Comparison of ENCODE assay signal across 8 cellular contexts in the genomic region with DNA sequence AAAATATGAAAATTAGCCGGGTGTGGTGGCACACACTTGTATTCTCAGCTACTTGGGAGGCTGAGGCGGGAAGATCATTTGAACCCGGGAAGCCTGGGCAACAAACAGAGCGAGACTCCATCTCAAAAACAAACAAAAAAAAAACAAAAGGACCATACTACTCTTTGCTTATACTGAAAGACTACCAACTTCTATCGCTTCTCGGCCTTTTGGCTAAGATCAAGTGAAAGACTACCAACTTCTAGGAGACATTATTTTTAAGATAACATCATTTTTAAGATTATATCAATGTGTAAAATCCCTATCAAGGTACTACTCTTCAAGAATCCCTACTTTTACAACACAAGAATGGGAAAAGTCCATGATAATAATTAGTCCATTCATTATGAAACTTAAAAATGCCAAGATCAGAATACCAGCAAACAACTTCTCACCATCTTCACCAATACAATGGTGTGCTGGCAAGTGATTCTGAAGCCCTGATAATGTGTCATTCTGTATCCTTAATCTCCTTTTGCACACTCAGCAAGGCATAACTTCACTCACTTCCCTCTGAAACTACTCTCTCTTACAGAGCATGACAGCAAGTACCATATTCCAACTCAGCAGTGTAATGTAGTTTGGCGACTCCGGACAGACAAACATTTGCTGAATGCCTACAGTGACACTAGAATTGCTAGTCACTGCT. TPM values are rescaled to one million over a fixed set of nuclear protein-coding genes. Genes with fewer than 3 reads are reported as not detected.
A peak's percentile ranks its signal among the peaks of the same experiment; 100 is the strongest.
DNase-seq lines count a peak whose midpoint lies in the region; ATAC-seq, FAIRE-seq and TF ChIP-seq lines count a peak whose summit lies in the region.

No MANE protein-coding gene starts in this region.

- H3K18ac ChIP-seq in mesendoderm (ENCODE audit: low read length), result no peak overlapping the region

- no peak overlapping the region for H3K4ac ChIP-seq in mesendoderm (ENCODE audit: low read depth, low read length)

- ATAC-seq in K562 (0 out of 3 replicates have a peak, but pooled peaks have one; percentile 2), GM18870 (IDR thresholded peaks at IDR 0.05; ENCODE audit: unreplicated experiment) (no peak)

- POLR2A ChIA-PET in K562 (lab: Yijun Ruan, JAX), result interaction anchor here (0.6 to 9.6 kb wide), 9 partner anchors 13 to 77 kb away, joined by 3 to 132 read pairs (median 6); partner anchors contain the start of gene KHDRBS1

- H3K9ac ChIP-seq in Karpas-422 (ENCODE audit: low read length) (peak overlapping the region; percentile 96), K562 (ENCODE audit: insufficient read depth in 1 of 2, low read depth in 2 of 2, low read length in 2 of 2) (peak overlapping the region; percentile 40 to 96; a peak in 3 of 4 replicates), mesendoderm (ENCODE audit: low read length) (peak overlapping the region; percentile 90)

- CTCF ChIA-PET in K562 (lab: Yijun Ruan, JAX; ENCODE audit: low intra/inter-chr PET ratio), result interaction anchor here (4.1 kb wide), 1 partner anchor 28 kb away, joined by 28 read pairs; no protein-coding TSS in a partner anchor

- H3K9me3 ChIP-seq in BE2C (no peaks in the 10 kb centered on the region), Karpas-422 (ENCODE audit: low read length) (no peaks in the 10 kb centered on the region), K562 (replicated peaks; ENCODE audit: control insufficient read depth, insufficient read depth, low read depth, low read length) (no peaks in the 10 kb centered on the region)

- in situ Hi-C loops in K562 (cut with MboI), result no loop called here

- intact Hi-C loops in K562 (cut with micrococcal nuclease), result loop anchor here (5.0 kb wide), 2 partner anchors 86 to 119 kb away; partner anchors contain the start of gene SPOCD1

- no peak overlapping the region for H2BK120ac ChIP-seq in mesendoderm (ENCODE audit: low read depth, low read length)

- 8% methylated on average over 8 of the region's 8 CpGs for WGBS in K562 (ENCODE audit: insufficient coverage, low coverage, missing lambda C conversion rate)
- WGBS in mesendoderm (ENCODE audit: extremely low coverage, insufficient coverage, low lambda C conversion rate), result no CpG with 5 or more reads among the region's 8 CpGs

- no TSS peak for BruUV-seq in K562 (replicated peaks; lab: Mats Ljungman, UMichigan)

- no peaks in the 10 kb centered on the region for H3K79me1 ChIP-seq in mesendoderm (ENCODE audit: low read length)

- H2AFZ ChIP-seq in Karpas-422 (ENCODE audit: low read length) (no peak overlapping the region), K562 (ENCODE audit: low read depth, low read length) (no peak overlapping the region)

- H3K36me3 ChIP-seq in BE2C (no peaks in the 10 kb centered on the region), Karpas-422 (ENCODE audit: insufficient read depth, low read length) (no peaks in the 10 kb centered on the region), K562 (ENCODE audit: control insufficient read depth, insufficient read depth, low read length) (peaks cover 33% of the 10 kb centered on the region), mesendoderm (ENCODE audit: control insufficient read depth, insufficient read depth, low read length) (no peaks in the 10 kb centered on the region)

- no peaks in the 10 kb centered on the region for H3K9me2 ChIP-seq in Karpas-422 (replicated peaks; ENCODE audit: insufficient read depth, low read length)

- TF ChIP-seq RAD21 in K562 (CRISPR knock-in tag; conservative IDR thresholded peaks at IDR 0.05 in 1 of 2, IDR thresholded peaks at IDR 0.05 in 1 of 2), result peak in 1 of 2 experiments; percentile 5; a peak in 1 of 4 replicates

- FAIRE-seq in K562 (lab: Jason Lieb, UNC), result no peak

- peaks cover 56% of the 10 kb centered on the region for H4K20me1 ChIP-seq in Karpas-422 (ENCODE audit: insufficient read depth, low read depth, low read length)
- H4K20me1 ChIP-seq in K562 (replicated peaks; ENCODE audit: control insufficient read depth, insufficient read depth, low read length), result peaks cover 60% of the 10 kb centered on the region

- peaks cover 64% of the 10 kb centered on the region for H3K79me2 ChIP-seq in Karpas-422 (ENCODE audit: low read length)
- peaks cover 73% of the 10 kb centered on the region for H3K79me2 ChIP-seq in K562 (ENCODE audit: control insufficient read depth, insufficient read depth, low read length)
- peaks cover 55% of the 10 kb centered on the region for H3K79me2 ChIP-seq in mesendoderm (ENCODE audit: control insufficient read depth, insufficient read depth, low read length)

- no peaks in the 10 kb centered on the region for H3K9me1 ChIP-seq in K562 (ENCODE audit: control insufficient read depth, insufficient read depth, low read length)

- no peak overlapping the region for H4K8ac ChIP-seq in mesendoderm (ENCODE audit: low read depth, low read length)

- TF ChIP-seq EP300 in K562 (IDR thresholded peaks at IDR 0.05; ENCODE audit: low read length), result no peak

- H4K5ac ChIP-seq in mesendoderm (ENCODE audit: low read length), result no peak overlapping the region

- H3K27ac ChIP-seq in Karpas-422 (ENCODE audit: low read length), result peak overlapping the region; percentile 83
- peak overlapping the region; percentile 94 for H3K27ac ChIP-seq in K562 (ENCODE audit: extremely low read depth, low read depth, low read length)
- H3K27ac ChIP-seq in mesendoderm (ENCODE audit: low read depth, low read length), result no peak overlapping the region

- no peak for DNase-seq in BE2C
- peak; percentile 79 for DNase-seq in Karpas-422
- peak in 1 of 4 experiments; percentile 57 for DNase-seq in K562 (ENCODE audit: extremely low read depth in 1 of 4, low spot score in 3 of 4)
- no peak for DNase-seq in mesendoderm
- DNase-seq in NCI-H446 treated with DMSO at 0.1 percent for 48 hours (lab: John Stamatoyannopoulos, UW), result no peak
- DNase-seq in occipital lobe (lab: John Stamatoyannopoulos, UW), result no peak
- DNase-seq in COLO668 (lab: John Stamatoyannopoulos, UW; ENCODE audit: unreplicated experiment), result no peak

- H2BK15ac ChIP-seq in mesendoderm (replicated peaks; ENCODE audit: low read depth), result no peak overlapping the region

- H2BK5ac ChIP-seq in mesendoderm (ENCODE audit: low read length), result no peak overlapping the region

- H3K4me1 ChIP-seq in BE2C (0 out of 2 replicates have a peak, but pooled peaks cover 3% of the 10 kb centered on the region), Karpas-422 (ENCODE audit: low read length) (peaks cover 74% of the 10 kb centered on the region), K562 (replicated peaks in 1 of 2; ENCODE audit: control insufficient read depth in 2 of 2, insufficient read depth in 2 of 2, low read length in 2 of 2) (peaks cover 48 to 59% of the 10 kb centered on the region in 2 experiments), mesendoderm (ENCODE audit: control insufficient read depth, low read depth, low read length) (peaks cover 14% of the 10 kb centered on the region)

- peak overlapping the region; percentile 95 for H3K4me2 ChIP-seq in Karpas-422 (ENCODE audit: low read depth, low read length, poor library complexity, severe bottlenecking)
- peak overlapping the region; percentile 100 for H3K4me2 ChIP-seq in K562 (ENCODE audit: insufficient read depth, low read length)
- peak overlapping the region; percentile 54 for H3K4me2 ChIP-seq in mesendoderm (ENCODE audit: low read length)

- H3K56ac ChIP-seq in mesendoderm (ENCODE audit: low read length), result peak overlapping the region; percentile 76

- peak overlapping the region; percentile 73 for H3K4me3 ChIP-seq in BE2C (ENCODE audit: low read depth, low read length)
- peak overlapping the region; percentile 98 for H3K4me3 ChIP-seq in Karpas-422 (ENCODE audit: low read length)
- H3K4me3 ChIP-seq in K562, result peak overlapping the region; percentile 82
- peak overlapping the region; percentile 89 for H3K4me3 ChIP-seq in mesendoderm (ENCODE audit: low read length)

- peak; percentile 18; the same call in 1 of the 2 replicates for TF ChIP-seq POLR2A in K562 (conservative IDR thresholded peaks at IDR 0.05)

- no peaks in the 10 kb centered on the region for H3K27me3 ChIP-seq in BE2C
- no peaks in the 10 kb centered on the region for H3K27me3 ChIP-seq in Karpas-422 (ENCODE audit: low read length)
- H3K27me3 ChIP-seq in K562 (ENCODE audit: control insufficient read depth in 2 of 2, insufficient read depth in 2 of 2, low read length in 2 of 2), result no peaks in the 10 kb centered on the region
- no peaks in the 10 kb centered on the region for H3K27me3 ChIP-seq in mesendoderm (ENCODE audit: insufficient read depth, low read length, poor library complexity)

- TF ChIP-seq CTCF in BE2C (IDR thresholded peaks at IDR 0.05; ENCODE audit: low read depth, low read length) (no peak), K562 (IDR thresholded peaks at IDR 0.05 in 2 of 3, conservative IDR thresholded peaks at IDR 0.05 in 1 of 3; ENCODE audit: insufficient read depth in 2 of 3, low read depth in 1 of 3, low read length in 3 of 3) (no peak)

- no peak overlapping the region for H3K23ac ChIP-seq in mesendoderm (ENCODE audit: low read length)

- H2AK5ac ChIP-seq in mesendoderm (ENCODE audit: low read length), result no peak overlapping the region

RNA-seq across cellular contexts. Expression of gene PTP4A2, which starts 1.7 kb away (rescaled TPM):
- polyA plus RNA-seq in BE2C (2012; ENCODE audit: insufficient read depth, insufficient read length, low read depth), result 41.8 TPM
- total RNA-seq in Karpas-422 (2014; rRNA removed; shearing (Covaris generic); ENCODE audit: low replicate concordance), result 215 and 401 TPM in 2 replicates
- total RNA-seq in K562 (2011; cell fraction: chromatin; rRNA removed; ENCODE audit: low replicate concordance), result 116 and 315 TPM in 2 replicates
- total RNA-seq in K562 (2011; cell fraction: nucleolus; rRNA removed), result 52.7 and 78.6 TPM in 2 replicates
- 175 and 257 TPM in 2 replicates for total RNA-seq in K562 (2011; cell fraction: nucleoplasm; rRNA removed)
- total RNA-seq in K562 (2014; rRNA removed) (316 and 345 TPM in 2 replicates), K562 (2014; rRNA removed; fragmentation: Illumina TruSeq; extraction: Trizol) (620 and 713 TPM in 2 replicates), K562 (2015; rRNA removed; fragmentation: Illumina TruSeq; extraction: Trizol) (585 and 652 TPM in 2 replicates), K562 (2021) (429 and 432 TPM in 2 replicates), occipital lobe (551 TPM)
- polyA plus RNA-seq in K562 (2011; rRNA removed) (785 and 870 TPM in 2 replicates), K562 (2014; fragmentation: Illumina TruSeq; extraction: Trizol) (528 and 852 TPM in 2 replicates), K562 (2014; fragmentation: Nextera tagmentation; extraction: Ambion mirVana) (100 to 1,000 TPM; 197 to 480 TPM), K562 (2014; rRNA removed) (219 and 255 TPM in 2 replicates)
- 63.7 and 209 TPM in 2 replicates for polyA plus RNA-seq in K562 (2011; cell fraction: cytosol; rRNA removed)
- 124 and 204 TPM in 2 replicates for polyA plus RNA-seq in K562 (2011; cell fraction: nucleus; rRNA removed)
- polyA plus RNA-seq in K562 (2012), result 386 and 493 TPM in 2 replicates
- polyA minus RNA-seq in K562 (2011; rRNA and poly(A)+ RNA removed), result 693 and 694 TPM in 2 replicates
- polyA minus RNA-seq in K562 (2011; cell fraction: cytosol; rRNA and poly(A)+ RNA removed), result 406 and 559 TPM in 2 replicates
- polyA minus RNA-seq in K562 (2011; cell fraction: nucleus; rRNA and poly(A)+ RNA removed), result 36.6 and 130 TPM in 2 replicates
- 416 TPM for polyA plus RNA-seq in mesendoderm (2013, experiment 1 of 2)
- polyA plus RNA-seq in mesendoderm (2013, experiment 2 of 2), result 418 TPM
